Comparison of ENCODE assay signal across 1 cellular context in the genomic region with DNA sequence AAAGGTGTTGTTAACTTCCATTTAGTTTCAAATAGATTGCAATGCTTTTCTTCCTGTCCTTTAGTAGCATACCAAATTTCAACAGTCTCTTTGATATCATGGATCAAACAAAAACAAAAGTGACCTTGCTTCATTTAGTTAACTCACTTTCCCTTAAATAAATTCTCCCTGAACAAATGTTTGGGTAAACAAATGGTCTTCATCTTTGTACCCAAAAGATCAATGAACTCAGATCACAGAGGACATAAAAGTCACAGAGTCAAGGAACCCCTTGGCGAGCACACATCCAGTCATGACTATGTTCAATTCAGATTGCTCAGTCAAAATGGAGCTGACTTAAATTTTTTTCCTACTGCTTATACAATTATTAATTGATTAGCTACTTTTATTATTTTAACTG.
TF ChIP-seq lines count a peak whose summit lies in the region.

No MANE protein-coding gene starts in this region.

TF ChIP-seq in HepG2, 621 proteins besides CTCF, POLR2A, EP300 and RAD21 (continued from another document):
- TF ChIP-seq AHDC1 (CRISPR knock-in tag; IDR thresholded peaks at IDR 0.05; ENCODE audit: borderline replicate concordance) (peak; percentile 96; the same call in 1 of the 2 replicates), JARID2 (CRISPR knock-in tag; IDR thresholded peaks at IDR 0.05; ENCODE audit: insufficient replicate concordance) (no peak), ERF (CRISPR knock-in tag; IDR thresholded peaks at IDR 0.05) (0 out of 2 replicates have a peak, but pooled peaks have one; percentile 18), RXRB (CRISPR knock-in tag; IDR thresholded peaks at IDR 0.05; ENCODE audit: borderline replicate concordance) (peak; percentile 87), HNRNPL (IDR thresholded peaks at IDR 0.05; ENCODE audit: low read depth, low read length) (no peak), SAP130 (CRISPR knock-in tag; IDR thresholded peaks at IDR 0.05; ENCODE audit: low read depth) (peak; percentile 47), MED13 (CRISPR knock-in tag; IDR thresholded peaks at IDR 0.05) (no peak), NFIC (IDR thresholded peaks at IDR 0.05; ENCODE audit: low read length) (peak; percentile 84), ZNF333 (CRISPR knock-in tag; IDR thresholded peaks at IDR 0.05; ENCODE audit: borderline replicate concordance) (no peak), CEBPG (CRISPR knock-in tag; IDR thresholded peaks at IDR 0.05) (peak; percentile 62), ZNF761 (CRISPR knock-in tag; conservative IDR thresholded peaks at IDR 0.05) (no peak), ZNF331 (CRISPR knock-in tag; IDR thresholded peaks at IDR 0.05) (peak; percentile 37; the same call in 1 of the 2 replicates), MIXL1 (CRISPR knock-in tag; IDR thresholded peaks at IDR 0.05) (peak; percentile 79), NCOR1 (IDR thresholded peaks at IDR 0.05; ENCODE audit: borderline replicate concordance, low read length) (peak; percentile 86; the same call in 1 of the 2 replicates), ZNF772 (CRISPR knock-in tag; IDR thresholded peaks at IDR 0.05) (no peak), ONECUT2 (CRISPR knock-in tag; IDR thresholded peaks at IDR 0.05) (peak; percentile 88), SATB2 (CRISPR knock-in tag; IDR thresholded peaks at IDR 0.05) (no peak), ZNF616 (CRISPR knock-in tag; IDR thresholded peaks at IDR 0.05; ENCODE audit: low read depth) (no peak), SNAI1 (CRISPR knock-in tag; IDR thresholded peaks at IDR 0.05; ENCODE audit: borderline replicate concordance) (no peak), SKI (IDR thresholded peaks at IDR 0.05; ENCODE audit: partially characterized antibody) (no peak), RAD51 (IDR thresholded peaks at IDR 0.05; ENCODE audit: borderline replicate concordance) (no peak), NR2F2 (IDR thresholded peaks at IDR 0.05; ENCODE audit: borderline replicate concordance, low read depth) (peak; percentile 75; the same call in 1 of the 2 replicates), NBN (conservative IDR thresholded peaks at IDR 0.05) (no peak), NCOA2 (CRISPR knock-in tag; IDR thresholded peaks at IDR 0.05) (peak; percentile 88), NFE2L1 (CRISPR knock-in tag; IDR thresholded peaks at IDR 0.05; ENCODE audit: borderline replicate concordance) (no peak), GATA4 (IDR thresholded peaks at IDR 0.05; ENCODE audit: borderline replicate concordance, low read depth) (0 out of 2 replicates have a peak, but pooled peaks have one; percentile 28), ZNF121 (CRISPR knock-in tag; IDR thresholded peaks at IDR 0.05) (no peak), SAFB2 (CRISPR knock-in tag; IDR thresholded peaks at IDR 0.05; ENCODE audit: borderline replicate concordance, low read depth) (no peak), ZNF703 (CRISPR knock-in tag; IDR thresholded peaks at IDR 0.05; ENCODE audit: borderline replicate concordance) (no peak), DPF2 (CRISPR knock-in tag; IDR thresholded peaks at IDR 0.05; ENCODE audit: borderline replicate concordance, low read depth) (peak; percentile 59; the same call in 1 of the 2 replicates), SMYD3 (CRISPR knock-in tag; IDR thresholded peaks at IDR 0.05) (no peak), TIGD3 (CRISPR knock-in tag; IDR thresholded peaks at IDR 0.05; ENCODE audit: borderline replicate concordance) (no peak), FOXP4 (CRISPR knock-in tag; IDR thresholded peaks at IDR 0.05) (peak; percentile 91), SRSF9 (IDR thresholded peaks at IDR 0.05; ENCODE audit: borderline replicate concordance, insufficient read depth, low read depth, low read length, poor library complexity, severe bottlenecking) (no peak)
- TF ChIP-seq, protein P1, sequence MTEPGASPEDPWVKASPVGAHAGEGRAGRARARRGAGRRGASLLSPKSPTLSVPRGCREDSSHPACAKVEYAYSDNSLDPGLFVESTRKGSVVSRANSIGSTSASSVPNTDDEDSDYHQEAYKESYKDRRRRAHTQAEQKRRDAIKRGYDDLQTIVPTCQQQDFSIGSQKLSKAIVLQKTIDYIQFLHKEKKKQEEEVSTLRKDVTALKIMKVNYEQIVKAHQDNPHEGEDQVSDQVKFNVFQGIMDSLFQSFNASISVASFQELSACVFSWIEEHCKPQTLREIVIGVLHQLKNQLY (CRISPR knock-in tag; IDR thresholded peaks at IDR 0.05): 0 out of 2 replicates have a peak, but pooled peaks have one; percentile 28
- TF ChIP-seq, protein P2, sequence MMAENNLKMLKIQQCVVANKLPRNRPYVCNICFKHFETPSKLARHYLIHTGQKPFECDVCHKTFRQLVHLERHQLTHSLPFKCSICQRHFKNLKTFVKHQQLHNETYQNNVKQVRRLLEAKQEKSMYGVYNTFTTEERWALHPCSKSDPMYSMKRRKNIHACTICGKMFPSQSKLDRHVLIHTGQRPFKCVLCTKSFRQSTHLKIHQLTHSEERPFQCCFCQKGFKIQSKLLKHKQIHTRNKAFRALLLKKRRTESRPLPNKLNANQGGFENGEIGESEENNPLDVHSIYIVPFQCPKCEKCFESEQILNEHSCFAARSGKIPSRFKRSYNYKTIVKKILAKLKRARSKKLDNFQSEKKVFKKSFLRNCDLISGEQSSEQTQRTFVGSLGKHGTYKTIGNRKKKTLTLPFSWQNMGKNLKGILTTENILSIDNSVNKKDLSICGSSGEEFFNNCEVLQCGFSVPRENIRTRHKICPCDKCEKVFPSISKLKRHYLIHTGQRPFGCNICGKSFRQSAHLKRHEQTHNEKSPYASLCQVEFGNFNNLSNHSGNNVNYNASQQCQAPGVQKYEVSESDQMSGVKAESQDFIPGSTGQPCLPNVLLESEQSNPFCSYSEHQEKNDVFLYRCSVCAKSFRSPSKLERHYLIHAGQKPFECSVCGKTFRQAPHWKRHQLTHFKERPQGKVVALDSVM (CRISPR knock-in tag; IDR thresholded peaks at IDR 0.05): no peak
- TF ChIP-seq, protein P3, sequence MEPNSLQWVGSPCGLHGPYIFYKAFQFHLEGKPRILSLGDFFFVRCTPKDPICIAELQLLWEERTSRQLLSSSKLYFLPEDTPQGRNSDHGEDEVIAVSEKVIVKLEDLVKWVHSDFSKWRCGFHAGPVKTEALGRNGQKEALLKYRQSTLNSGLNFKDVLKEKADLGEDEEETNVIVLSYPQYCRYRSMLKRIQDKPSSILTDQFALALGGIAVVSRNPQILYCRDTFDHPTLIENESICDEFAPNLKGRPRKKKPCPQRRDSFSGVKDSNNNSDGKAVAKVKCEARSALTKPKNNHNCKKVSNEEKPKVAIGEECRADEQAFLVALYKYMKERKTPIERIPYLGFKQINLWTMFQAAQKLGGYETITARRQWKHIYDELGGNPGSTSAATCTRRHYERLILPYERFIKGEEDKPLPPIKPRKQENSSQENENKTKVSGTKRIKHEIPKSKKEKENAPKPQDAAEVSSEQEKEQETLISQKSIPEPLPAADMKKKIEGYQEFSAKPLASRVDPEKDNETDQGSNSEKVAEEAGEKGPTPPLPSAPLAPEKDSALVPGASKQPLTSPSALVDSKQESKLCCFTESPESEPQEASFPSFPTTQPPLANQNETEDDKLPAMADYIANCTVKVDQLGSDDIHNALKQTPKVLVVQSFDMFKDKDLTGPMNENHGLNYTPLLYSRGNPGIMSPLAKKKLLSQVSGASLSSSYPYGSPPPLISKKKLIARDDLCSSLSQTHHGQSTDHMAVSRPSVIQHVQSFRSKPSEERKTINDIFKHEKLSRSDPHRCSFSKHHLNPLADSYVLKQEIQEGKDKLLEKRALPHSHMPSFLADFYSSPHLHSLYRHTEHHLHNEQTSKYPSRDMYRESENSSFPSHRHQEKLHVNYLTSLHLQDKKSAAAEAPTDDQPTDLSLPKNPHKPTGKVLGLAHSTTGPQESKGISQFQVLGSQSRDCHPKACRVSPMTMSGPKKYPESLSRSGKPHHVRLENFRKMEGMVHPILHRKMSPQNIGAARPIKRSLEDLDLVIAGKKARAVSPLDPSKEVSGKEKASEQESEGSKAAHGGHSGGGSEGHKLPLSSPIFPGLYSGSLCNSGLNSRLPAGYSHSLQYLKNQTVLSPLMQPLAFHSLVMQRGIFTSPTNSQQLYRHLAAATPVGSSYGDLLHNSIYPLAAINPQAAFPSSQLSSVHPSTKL (CRISPR knock-in tag; IDR thresholded peaks at IDR 0.05): peak; percentile 86
